In the genomic region with DNA sequence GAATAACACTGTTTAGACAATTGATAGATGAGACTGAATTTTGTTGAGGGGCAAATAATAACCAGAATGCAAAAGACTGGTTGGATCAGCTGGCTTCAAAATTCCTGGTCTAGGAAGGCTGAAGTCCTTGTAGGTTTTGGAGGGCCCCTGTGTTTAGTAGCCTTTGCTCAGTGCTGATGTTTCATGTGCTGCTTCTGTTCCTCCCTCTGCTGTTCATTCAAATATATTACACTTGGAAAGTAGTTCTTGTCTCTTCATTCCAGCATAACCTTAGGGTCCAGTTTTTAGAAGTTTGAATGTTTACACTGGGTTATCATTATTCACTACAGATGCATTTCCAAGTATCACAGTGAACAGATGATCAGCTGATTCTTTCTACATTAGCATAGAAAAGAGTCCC, we compare ENCODE assay signal across 9 cellular contexts.
DNase-seq lines count a peak whose midpoint lies in the region; ATAC-seq and TF ChIP-seq lines count a peak whose summit lies in the region.
"Had no signal": no experiment of that assay in that cellular context is flagged by ENCODE, and none has a peak within 500 bp of the region (broad histone marks: within the 10 kb centered on the region; RNA-seq: fewer than 3 reads in every experiment).

No MANE protein-coding gene starts in this region.

- H3K4me1 ChIP-seq in cardiac muscle cell (ENCODE audit: low read depth) (no peaks in the 10 kb centered on the region), right cardiac atrium (ENCODE audit: control insufficient read depth, insufficient read depth, low read length) (no peaks in the 10 kb centered on the region), OCI-LY1 (ENCODE audit: insufficient read depth, low read length, severe bottlenecking) (no peaks in the 10 kb centered on the region)

- no peak overlapping the region for H3K4me3 Mint-ChIP-seq in stimulated activated naive B cell treated with anti-CD40 and anti-IgM and Interleukin-4, amounts not matched to agents 10 μg/mL and 1 μg/mL and 100 μg/mL, for 72 hours
- H3K4me3 Mint-ChIP-seq in natural killer cell, result no peak overlapping the region
- H3K4me3 Mint-ChIP-seq: CD4-positive, alpha-beta T cell had no signal

- H3K27ac ChIP-seq in cardiac muscle cell (no peak overlapping the region), right cardiac atrium (ENCODE audit: low read length) (no peak overlapping the region), OCI-LY1 (ENCODE audit: low read depth, low read length, poor library complexity, severe bottlenecking) (no peak overlapping the region), WERI-Rb-1 (no peak overlapping the region)

- H3K36me3 ChIP-seq in cardiac muscle cell (no peaks in the 10 kb centered on the region), OCI-LY1 (ENCODE audit: insufficient read depth, low read length) (no peaks in the 10 kb centered on the region), WERI-Rb-1 (no peaks in the 10 kb centered on the region)

- no peak overlapping the region for H3K9ac ChIP-seq in OCI-LY1 (ENCODE audit: low read length)

- H3K4me3 ChIP-seq in cardiac muscle cell (no peak overlapping the region), right cardiac atrium (ENCODE audit: low read length) (no peak overlapping the region), OCI-LY1 (ENCODE audit: low read depth, low read length, poor library complexity, severe bottlenecking) (no peak overlapping the region), WERI-Rb-1 (ENCODE audit: low read depth, low read length) (no peak overlapping the region)

- H3K27me3 Mint-ChIP-seq in stimulated activated naive B cell treated with anti-CD40 and anti-IgM and Interleukin-4, amounts not matched to agents 10 μg/mL and 1 μg/mL and 100 μg/mL, for 72 hours, result no peaks in the 10 kb centered on the region
- H3K27me3 Mint-ChIP-seq in natural killer cell (ENCODE audit: low read depth in 2 of 2), result no peaks in the 10 kb centered on the region
- H3K27me3 Mint-ChIP-seq: CD4-positive, alpha-beta T cell had no signal

- peak in 1 of 2 donors; percentile 20 for DNase-seq in cardiac muscle cell (ENCODE audit: low read depth in 1 of 2, low spot score in 1 of 2)
- no peak for DNase-seq in right cardiac atrium
- DNase-seq in fibroblast of peridontal ligament (ENCODE audit: extremely low read depth), result peak; percentile 58
- no peak for DNase-seq in stimulated activated naive B cell treated with anti-CD40 and anti-IgM and Interleukin-4, amounts not matched to agents 10 μg/mL and 1 μg/mL and 100 μg/mL, for 72 hours
- no peak for DNase-seq in NCI-H2029 treated with DMSO at 0.1 percent for 48 hours (lab: John Stamatoyannopoulos, UW)
- DNase-seq in natural killer cell, result no peak
- no peak for DNase-seq in WERI-Rb-1
- DNase-seq: CD4-positive, alpha-beta T cell had no signal

- no peak overlapping the region for H3K27ac Mint-ChIP-seq in stimulated activated naive B cell treated with anti-CD40 and anti-IgM and Interleukin-4, amounts not matched to agents 10 μg/mL and 1 μg/mL and 100 μg/mL, for 72 hours
- no peak overlapping the region for H3K27ac Mint-ChIP-seq in natural killer cell
- H3K27ac Mint-ChIP-seq: CD4-positive, alpha-beta T cell had no signal

- H3K9me2 ChIP-seq in OCI-LY1 (ENCODE audit: low read depth, low read length), result no peaks in the 10 kb centered on the region

- H2AFZ ChIP-seq in OCI-LY1 (ENCODE audit: low read length), result no peak overlapping the region

- H3F3A ChIP-seq in OCI-LY1 (ENCODE audit: insufficient read depth, low read length), result no peaks in the 10 kb centered on the region

- no peaks in the 10 kb centered on the region for H3K79me2 ChIP-seq in OCI-LY1 (ENCODE audit: insufficient read depth, low read length)

- H3K9me3 ChIP-seq in cardiac muscle cell (ENCODE audit: low read depth) (no peaks in the 10 kb centered on the region), right cardiac atrium (ENCODE audit: control insufficient read depth, low read length) (no peaks in the 10 kb centered on the region), OCI-LY1 (ENCODE audit: low read length) (no peaks in the 10 kb centered on the region), WERI-Rb-1 (ENCODE audit: severe bottlenecking) (no peaks in the 10 kb centered on the region)

- no peak overlapping the region for H3K4me2 ChIP-seq in OCI-LY1 (ENCODE audit: low read length)

- H3K36me3 Mint-ChIP-seq in stimulated activated naive B cell treated with anti-CD40 and anti-IgM and Interleukin-4, amounts not matched to agents 10 μg/mL and 1 μg/mL and 100 μg/mL, for 72 hours, result no peaks in the 10 kb centered on the region
- H3K36me3 Mint-ChIP-seq in natural killer cell, result no peaks in the 10 kb centered on the region

- intact Hi-C loops in right cardiac atrium (cut with DNase I) (no loop called here), natural killer cell (cut with micrococcal nuclease) (no loop called here)

- ATAC-seq in right cardiac atrium (no peak), natural killer cell (no peak)
- no peak for ATAC-seq in stimulated activated naive B cell treated with anti-CD40 and anti-IgM and Interleukin-4, amounts not matched to agents 10 μg/mL and 1 μg/mL and 100 μg/mL, for 72 hours (replicated peaks)

- peaks cover 2 to 6% of the 10 kb centered on the region in 2 donors for H3K9me3 Mint-ChIP-seq in stimulated activated naive B cell treated with anti-CD40 and anti-IgM and Interleukin-4, amounts not matched to agents 10 μg/mL and 1 μg/mL and 100 μg/mL, for 72 hours
- H3K9me3 Mint-ChIP-seq in natural killer cell, result peaks cover 11 to 21% of the 10 kb centered on the region in 2 donors

- H4K20me1 ChIP-seq in OCI-LY1 (ENCODE audit: insufficient read depth, low read length), result no peaks in the 10 kb centered on the region

- no peaks in the 10 kb centered on the region for H3K4me1 Mint-ChIP-seq in stimulated activated naive B cell treated with anti-CD40 and anti-IgM and Interleukin-4, amounts not matched to agents 10 μg/mL and 1 μg/mL and 100 μg/mL, for 72 hours
- H3K4me1 Mint-ChIP-seq in natural killer cell, result no peaks in the 10 kb centered on the region

- H3K27me3 ChIP-seq in cardiac muscle cell (no peaks in the 10 kb centered on the region), right cardiac atrium (ENCODE audit: control insufficient read depth, insufficient read depth) (no peaks in the 10 kb centered on the region), OCI-LY1 (ENCODE audit: insufficient read depth, low read length) (no peaks in the 10 kb centered on the region), WERI-Rb-1 (ENCODE audit: insufficient read depth, low read depth, severe bottlenecking) (no peaks in the 10 kb centered on the region)

- TF ChIP-seq CTCF in cardiac muscle cell (IDR thresholded peaks at IDR 0.05; ENCODE audit: low read depth, low read length) (peak; percentile 7), OCI-LY1 (IDR thresholded peaks at IDR 0.05; ENCODE audit: low read length) (peak; percentile 26; the same call in 1 of the 2 replicates), natural killer cell (IDR thresholded peaks at IDR 0.05) (no peak), WERI-Rb-1 (IDR thresholded peaks at IDR 0.05; ENCODE audit: low read depth, low read length) (no peak)

Comparison
In these comparisons a context has a peak if more than half of its experiments do, and no peak if none do; other contexts are left out.
1. CTCF ChIP-seq: peak in cardiac muscle cell (single experiment) and OCI-LY1 (single experiment); none in natural killer cell (single experiment) and WERI-Rb-1 (single experiment).